ENCODE assay signal across 19 cellular contexts in the genomic region with DNA sequence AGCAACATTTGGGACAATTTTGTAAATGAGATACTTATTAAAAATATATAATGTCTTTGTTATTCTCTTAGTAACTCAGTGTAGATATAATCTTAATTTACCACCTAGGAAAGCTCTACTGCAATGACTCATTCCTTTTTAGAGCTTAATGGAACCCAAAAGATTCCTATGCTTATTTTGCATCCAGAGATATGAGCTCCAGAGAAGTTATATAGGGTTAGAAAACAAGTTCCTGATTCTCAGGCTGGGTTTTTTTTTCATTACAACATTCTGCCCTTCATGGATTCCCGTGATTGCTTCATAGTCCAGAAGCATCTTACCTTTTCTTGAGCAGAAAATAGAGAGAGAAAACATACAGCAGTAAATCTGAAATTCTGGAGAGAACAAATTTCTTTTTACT.
"Had no signal": no experiment of that assay in that cellular context is flagged by ENCODE, and none has a peak within 500 bp of the region (broad histone marks: within the 10 kb centered on the region; RNA-seq: fewer than 3 reads in every experiment).

No MANE protein-coding gene starts in this region.

- H3K4me3 ChIP-seq: coronary artery, thoracic aorta, upper lobe of left lung had no signal

- H3K27ac ChIP-seq: brain microvascular endothelial cell, coronary artery, parathyroid adenoma, thoracic aorta, upper lobe of left lung had no signal

- H3K4me1 ChIP-seq: parathyroid adenoma, upper lobe of left lung had no signal

- H3K9me3 Mint-ChIP-seq: activated B cell treated with CpG ODN at 0.5 μM for 24 hours; activated CD4-positive, alpha-beta memory T cell treated with anti-CD3 and anti-CD28 coated beads, Interleukin-2, amount 10 ng/mL, durations not matched to agents 7 days and 5 days; activated naive CD8-positive, alpha-beta T cell treated with anti-CD3 and anti-CD28 coated beads, Interleukin-2, amount 10 ng/mL, durations not matched to agents 7 days and 5 days; activated T-helper 17 cell treated with anti-CD3 and anti-CD28 coated beads, Interleukin-2, amount 50 U/mL, for 72 hours; naive thymus-derived CD8-positive, alpha-beta T cell; stimulated activated naive B cell treated with anti-CD40 and anti-IgM and Interleukin-4, amounts not matched to agents 10 μg/mL and 1 μg/mL and 100 μg/mL, for 72 hours had no signal

- H3K27ac Mint-ChIP-seq: activated B cell treated with CpG ODN at 0.5 μM for 24 hours; activated CD4-positive, alpha-beta memory T cell treated with anti-CD3 and anti-CD28 coated beads, Interleukin-2, amount 10 ng/mL, durations not matched to agents 7 days and 5 days; activated CD8-positive, alpha-beta memory T cell treated with anti-CD3 and anti-CD28 coated beads, Interleukin-2, amount 10 ng/mL, durations not matched to agents 7 days and 5 days; activated naive CD8-positive, alpha-beta T cell treated with anti-CD3 and anti-CD28 coated beads, Interleukin-2, amount 10 ng/mL, durations not matched to agents 7 days and 5 days; activated T-helper 17 cell treated with anti-CD3 and anti-CD28 coated beads, Interleukin-2, amount 50 U/mL, for 72 hours; naive thymus-derived CD8-positive, alpha-beta T cell; stimulated activated naive B cell treated with anti-CD40 and anti-IgM and Interleukin-4, amounts not matched to agents 10 μg/mL and 1 μg/mL and 100 μg/mL, for 72 hours had no signal

- H3K9me3 ChIP-seq: thoracic aorta, upper lobe of left lung had no signal

- ATAC-seq: activated CD8-positive, alpha-beta memory T cell treated with anti-CD3 and anti-CD28 coated beads, Interleukin-2, amount 10 ng/mL, durations not matched to agents 7 days and 5 days; activated T-helper 17 cell treated with anti-CD3 and anti-CD28 coated beads, Interleukin-2, amount 50 U/mL, for 72 hours; naive thymus-derived CD8-positive, alpha-beta T cell; sciatic nerve; stimulated activated naive B cell treated with anti-CD40 and anti-IgM and Interleukin-4, amounts not matched to agents 10 μg/mL and 1 μg/mL and 100 μg/mL, for 72 hours had no signal

- H3K4me3 Mint-ChIP-seq: activated B cell treated with CpG ODN at 0.5 μM for 24 hours; activated CD4-positive, alpha-beta memory T cell treated with anti-CD3 and anti-CD28 coated beads, Interleukin-2, amount 10 ng/mL, durations not matched to agents 7 days and 5 days; activated CD8-positive, alpha-beta memory T cell treated with anti-CD3 and anti-CD28 coated beads, Interleukin-2, amount 10 ng/mL, durations not matched to agents 7 days and 5 days; activated naive CD8-positive, alpha-beta T cell treated with anti-CD3 and anti-CD28 coated beads, Interleukin-2, amount 10 ng/mL, durations not matched to agents 7 days and 5 days; activated T-helper 17 cell treated with anti-CD3 and anti-CD28 coated beads, Interleukin-2, amount 50 U/mL, for 72 hours; naive thymus-derived CD8-positive, alpha-beta T cell; stimulated activated naive B cell treated with anti-CD40 and anti-IgM and Interleukin-4, amounts not matched to agents 10 μg/mL and 1 μg/mL and 100 μg/mL, for 72 hours had no signal

- H3K27me3 Mint-ChIP-seq: activated CD8-positive, alpha-beta memory T cell treated with anti-CD3 and anti-CD28 coated beads, Interleukin-2, amount 10 ng/mL, durations not matched to agents 7 days and 5 days had no signal

- H3K4me1 Mint-ChIP-seq: activated B cell treated with CpG ODN at 0.5 μM for 24 hours; activated CD4-positive, alpha-beta memory T cell treated with anti-CD3 and anti-CD28 coated beads, Interleukin-2, amount 10 ng/mL, durations not matched to agents 7 days and 5 days; activated CD8-positive, alpha-beta memory T cell treated with anti-CD3 and anti-CD28 coated beads, Interleukin-2, amount 10 ng/mL, durations not matched to agents 7 days and 5 days; activated naive CD8-positive, alpha-beta T cell treated with anti-CD3 and anti-CD28 coated beads, Interleukin-2, amount 10 ng/mL, durations not matched to agents 7 days and 5 days; activated T-helper 17 cell treated with anti-CD3 and anti-CD28 coated beads, Interleukin-2, amount 50 U/mL, for 72 hours; naive thymus-derived CD8-positive, alpha-beta T cell; stimulated activated naive B cell treated with anti-CD40 and anti-IgM and Interleukin-4, amounts not matched to agents 10 μg/mL and 1 μg/mL and 100 μg/mL, for 72 hours had no signal

- H3K27me3 ChIP-seq: brain microvascular endothelial cell, upper lobe of left lung had no signal

- DNase-seq: activated B cell treated with CpG ODN at 0.5 μM for 24 hours; activated CD4-positive, alpha-beta memory T cell treated with anti-CD3 and anti-CD28 coated beads, Interleukin-2, amount 10 ng/mL, durations not matched to agents 7 days and 5 days; activated CD4-positive, alpha-beta T cell treated with anti-CD3 and anti-CD28 coated beads for 4 hours; activated CD8-positive, alpha-beta memory T cell treated with anti-CD3 and anti-CD28 coated beads, Interleukin-2, amount 10 ng/mL, durations not matched to agents 7 days and 5 days; activated naive CD4-positive, alpha-beta T cell; activated naive CD8-positive, alpha-beta T cell treated with anti-CD3 and anti-CD28 coated beads, Interleukin-2, amount 10 ng/mL, durations not matched to agents 7 days and 5 days; activated T-cell treated with anti-CD3 and anti-CD28 coated beads, Interleukin-2, amount 50 U/mL, for 1 hour; aorta; brain microvascular endothelial cell; mesendoderm; naive thymus-derived CD8-positive, alpha-beta T cell; stimulated activated CD4-positive, alpha-beta T cell treated with anti-CD3 and anti-CD28 coated beads, Interleukin-4, amount 100 ng/mL, for 4 hours; stimulated activated naive B cell treated with anti-CD40 and anti-IgM and Interleukin-4, amounts not matched to agents 10 μg/mL and 1 μg/mL and 100 μg/mL, for 72 hours; upper lobe of left lung had no signal

- H3K36me3 Mint-ChIP-seq: activated CD8-positive, alpha-beta memory T cell treated with anti-CD3 and anti-CD28 coated beads, Interleukin-2, amount 10 ng/mL, durations not matched to agents 7 days and 5 days; naive thymus-derived CD8-positive, alpha-beta T cell; stimulated activated naive B cell treated with anti-CD40 and anti-IgM and Interleukin-4, amounts not matched to agents 10 μg/mL and 1 μg/mL and 100 μg/mL, for 72 hours had no signal

- H3K36me3 ChIP-seq: brain microvascular endothelial cell, thoracic aorta, upper lobe of left lung had no signal
